In genomic region chr4:158822348-158822747, GRCh38 we compare ENCODE assay signal across 2 cellular contexts.
TF ChIP-seq lines count a peak whose summit lies in the region.

No MANE protein-coding gene starts in this region.

TF ChIP-seq in IMR-90, 13 proteins besides CTCF, POLR2A, EP300 and RAD21:
- no peak for TF ChIP-seq MAZ (IDR thresholded peaks at IDR 0.05; ENCODE audit: borderline replicate concordance, low read depth, low read length)
- TF ChIP-seq RFX5 (IDR thresholded peaks at IDR 0.05; ENCODE audit: low read depth, low read length), result no peak
- TF ChIP-seq CEBPB (IDR thresholded peaks at IDR 0.05; ENCODE audit: low read depth, low read length), result no peak
- TF ChIP-seq NFE2L2 (IDR thresholded peaks at IDR 0.05; ENCODE audit: low read depth, low read length), result no peak
- no peak for TF ChIP-seq SMC3 (IDR thresholded peaks at IDR 0.05; ENCODE audit: low read depth, low read length)
- no peak for TF ChIP-seq BHLHE40 (IDR thresholded peaks at IDR 0.05; ENCODE audit: low read depth, low read length)
TF ChIP-seq in IMR-90: peak in this region for 0.

TF ChIP-seq in HepG2, 621 proteins besides CTCF, POLR2A, EP300 and RAD21:
- TF ChIP-seq ZFX (CRISPR knock-in tag; IDR thresholded peaks at IDR 0.05; ENCODE audit: low read depth) (no peak), GFI1 (CRISPR knock-in tag; IDR thresholded peaks at IDR 0.05; ENCODE audit: borderline replicate concordance) (no peak)
- TF ChIP-seq, protein P1, sequence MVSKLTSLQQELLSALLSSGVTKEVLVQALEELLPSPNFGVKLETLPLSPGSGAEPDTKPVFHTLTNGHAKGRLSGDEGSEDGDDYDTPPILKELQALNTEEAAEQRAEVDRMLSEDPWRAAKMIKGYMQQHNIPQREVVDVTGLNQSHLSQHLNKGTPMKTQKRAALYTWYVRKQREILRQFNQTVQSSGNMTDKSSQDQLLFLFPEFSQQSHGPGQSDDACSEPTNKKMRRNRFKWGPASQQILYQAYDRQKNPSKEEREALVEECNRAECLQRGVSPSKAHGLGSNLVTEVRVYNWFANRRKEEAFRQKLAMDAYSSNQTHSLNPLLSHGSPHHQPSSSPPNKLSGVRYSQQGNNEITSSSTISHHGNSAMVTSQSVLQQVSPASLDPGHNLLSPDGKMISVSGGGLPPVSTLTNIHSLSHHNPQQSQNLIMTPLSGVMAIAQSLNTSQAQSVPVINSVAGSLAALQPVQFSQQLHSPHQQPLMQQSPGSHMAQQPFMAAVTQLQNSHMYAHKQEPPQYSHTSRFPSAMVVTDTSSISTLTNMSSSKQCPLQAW (CRISPR knock-in tag; IDR thresholded peaks at IDR 0.05), result 0 out of 2 replicates have a peak, but pooled peaks have one; percentile 37
- TF ChIP-seq, protein P2, sequence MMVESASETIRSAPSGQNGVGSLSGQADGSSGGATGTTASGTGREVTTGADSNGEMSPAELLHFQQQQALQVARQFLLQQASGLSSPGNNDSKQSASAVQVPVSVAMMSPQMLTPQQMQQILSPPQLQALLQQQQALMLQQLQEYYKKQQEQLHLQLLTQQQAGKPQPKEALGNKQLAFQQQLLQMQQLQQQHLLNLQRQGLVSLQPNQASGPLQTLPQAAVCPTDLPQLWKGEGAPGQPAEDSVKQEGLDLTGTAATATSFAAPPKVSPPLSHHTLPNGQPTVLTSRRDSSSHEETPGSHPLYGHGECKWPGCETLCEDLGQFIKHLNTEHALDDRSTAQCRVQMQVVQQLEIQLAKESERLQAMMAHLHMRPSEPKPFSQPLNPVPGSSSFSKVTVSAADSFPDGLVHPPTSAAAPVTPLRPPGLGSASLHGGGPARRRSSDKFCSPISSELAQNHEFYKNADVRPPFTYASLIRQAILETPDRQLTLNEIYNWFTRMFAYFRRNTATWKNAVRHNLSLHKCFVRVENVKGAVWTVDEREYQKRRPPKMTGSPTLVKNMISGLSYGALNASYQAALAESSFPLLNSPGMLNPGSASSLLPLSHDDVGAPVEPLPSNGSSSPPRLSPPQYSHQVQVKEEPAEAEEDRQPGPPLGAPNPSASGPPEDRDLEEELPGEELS (CRISPR knock-in tag; IDR thresholded peaks at IDR 0.05), result peak; percentile 63; the same call in 1 of the 2 replicates
